ENCODE assay signal across 9 cellular contexts in genomic region chr1:26281091-26281958, GRCh38. TPM values are rescaled to one million over a fixed set of nuclear protein-coding genes. Genes with fewer than 3 reads are reported as not detected.
A peak's percentile ranks its signal among the peaks of the same experiment; 100 is the strongest.
DNase-seq lines count a peak whose midpoint lies in the region; ATAC-seq, FAIRE-seq and TF ChIP-seq lines count a peak whose summit lies in the region.
"Had no signal": no experiment of that assay in that cellular context is flagged by ENCODE, and none has a peak within 500 bp of the region (broad histone marks: within the 10 kb centered on the region; RNA-seq: fewer than 3 reads in every experiment).

No MANE protein-coding gene starts in this region.

- H3K4me1 ChIP-seq in ACC112 (ENCODE audit: control insufficient read depth, insufficient read depth, low read length, unreplicated experiment) (peaks cover 87% of the 10 kb centered on the region), GM12878 (ENCODE audit: control insufficient read depth, insufficient read depth, low read length) (peaks cover 52% of the 10 kb centered on the region), mesenchymal stem cell (ENCODE audit: control insufficient read depth, insufficient read depth, low read depth, low read length) (peaks cover 51% of the 10 kb centered on the region)

- no peak overlapping the region for H3K23ac ChIP-seq in mesenchymal stem cell (ENCODE audit: low read length in 2 of 2)

- CTCF ChIA-PET in GM12878 (lab: Yijun Ruan, JAX): interaction anchor here (1.6 to 18.0 kb wide), 5 partner anchors 7 to 135 kb away, joined by 8 to 879 read pairs (median 68); partner anchors contain the start of genes CD52 and CEP85

- H3K9me3 ChIP-seq in GM12878 (replicated peaks; ENCODE audit: control insufficient read depth, insufficient read depth, low read length) (no peaks in the 10 kb centered on the region), mesenchymal stem cell (ENCODE audit: control insufficient read depth, low read length) (no peaks in the 10 kb centered on the region)

- SMC1A ChIA-PET in GM12878 (lab: Charles Lee; ENCODE audit: uncharacterized antibody, unreplicated experiment): interaction anchor here (2.6 to 9.1 kb wide), 2 partner anchors 7 to 39 kb away, joined by 18 to 119 read pairs; partner anchors contain the start of gene CD52

- RAD21 ChIA-PET in GM12878 (lab: Charles Lee; ENCODE audit: unreplicated experiment): interaction anchor here (1.0 to 8.9 kb wide), 5 partner anchors 26 to 135 kb away, joined by 3 to 113 read pairs (median 3); partner anchors contain the start of gene CD52

- H3K36me3 ChIP-seq in ACC112 (ENCODE audit: insufficient read depth, low read length) (peaks cover 10% of the 10 kb centered on the region; the same call in 1 of the 2 replicates), GM12878 (ENCODE audit: control insufficient read depth in 2 of 2, insufficient read depth in 2 of 2, low read length in 1 of 2) (peaks cover 14 to 15% of the 10 kb centered on the region in 2 experiments), mesenchymal stem cell (ENCODE audit: control insufficient read depth in 1 of 2, insufficient read depth in 2 of 2, low read depth in 1 of 2, low read length in 2 of 2) (peaks cover 34 to 44% of the 10 kb centered on the region in 2 experiments)

- H3K79me1 ChIP-seq in mesenchymal stem cell (replicated peaks; ENCODE audit: low read length, poor library complexity, severe bottlenecking): peaks cover 21% of the 10 kb centered on the region

- no peak overlapping the region for H2BK120ac ChIP-seq in mesenchymal stem cell (ENCODE audit: low read depth, low read length)

- H4K20me1 ChIP-seq in GM12878 (ENCODE audit: control insufficient read depth, insufficient read depth): no peaks in the 10 kb centered on the region

- no peak overlapping the region for H2BK5ac ChIP-seq in mesenchymal stem cell (ENCODE audit: low read depth, low read length, poor library complexity, severe bottlenecking)

- H3K4ac ChIP-seq in mesenchymal stem cell (ENCODE audit: low read depth in 1 of 2, low read length in 2 of 2): peak overlapping the region in 1 of 2 experiments; percentile 42

- H3K79me2 ChIP-seq in ACC112 (ENCODE audit: control insufficient read depth, insufficient read depth, low read length, unreplicated experiment) (peaks cover 40% of the 10 kb centered on the region), GM12878 (ENCODE audit: control insufficient read depth, insufficient read depth, low read length) (peaks cover 26% of the 10 kb centered on the region)

- TF ChIP-seq CTCF in HFF-Myc (IDR thresholded peaks at IDR 0.05; ENCODE audit: low read depth, low read length, missing control alignments) (no peak), GM12878 (IDR thresholded peaks at IDR 0.05 in 2 of 3, conservative IDR thresholded peaks at IDR 0.05 in 1 of 3; ENCODE audit: control insufficient read depth in 2 of 3, extremely low read depth in 1 of 3, insufficient read depth in 1 of 3, low read depth in 3 of 3, low read length in 3 of 3) (no peak)

- H2BK15ac ChIP-seq in mesenchymal stem cell (ENCODE audit: low read depth, poor library complexity, severe bottlenecking): no peak overlapping the region

- no peak for ATAC-seq in GM12878
- no peak for ATAC-seq in HG02571 (IDR thresholded peaks at IDR 0.05; ENCODE audit: unreplicated experiment)

- in situ Hi-C loops in GM12878 (cut with MboI): no loop called here

- BruUV-seq in GM12878 (replicated peaks; lab: Mats Ljungman, UMichigan): TSS peak; percentile 88

- no peak overlapping the region for H4K91ac ChIP-seq in mesenchymal stem cell (ENCODE audit: low read length)

- 84% methylated on average over 4 of the region's 5 CpGs for WGBS in GM12878 (ENCODE audit: insufficient coverage, insufficient replicate concordance, low lambda C conversion rate, missing lambda C conversion rate)
- WGBS in mesenchymal stem cell: 89% methylated on average over 5 of the region's 5 CpGs

- H3K27me3 ChIP-seq in ACC112 (ENCODE audit: insufficient read depth, low read length): no peaks in the 10 kb centered on the region
- H3K27me3 ChIP-seq in GM12878 (replicated peaks in 1 of 2; ENCODE audit: control insufficient read depth in 2 of 2, insufficient read depth in 2 of 2, low read length in 1 of 2): no peaks in the 10 kb centered on the region
- no peaks in the 10 kb centered on the region for H3K27me3 ChIP-seq in mesenchymal stem cell (ENCODE audit: control insufficient read depth in 1 of 2, insufficient read depth in 1 of 2, low read length in 2 of 2)

- H3K18ac ChIP-seq in mesenchymal stem cell (ENCODE audit: low read depth in 1 of 2, low read length in 2 of 2): peak overlapping the region in 1 of 2 experiments; percentile 40

- H2AFZ ChIP-seq in ACC112 (ENCODE audit: low read length, unreplicated experiment) (no peak overlapping the region), GM12878 (ENCODE audit: control insufficient read depth, low read depth, low read length) (no peak overlapping the region), mesenchymal stem cell (ENCODE audit: low read depth, low read length) (no peak overlapping the region)

- H4K8ac ChIP-seq in mesenchymal stem cell (ENCODE audit: low read length): peak overlapping the region; percentile 16

- H3K4me2 ChIP-seq in GM12878 (ENCODE audit: control insufficient read depth, insufficient read depth) (peak overlapping the region; percentile 98), mesenchymal stem cell (ENCODE audit: low read length, poor library complexity, severe bottlenecking) (peak overlapping the region; percentile 37)

- POLR2A ChIA-PET in GM12878 (lab: Charles Lee): interaction anchor here (0.6 to 2.0 kb wide), 4 partner anchors 34 to 46 kb away, joined by 3 to 11 read pairs (median 4); partner anchors contain the start of gene CD52

- peak overlapping the region; percentile 90 for H3K4me3 ChIP-seq in ACC112 (ENCODE audit: low read depth, low read length)
- H3K4me3 ChIP-seq in HFF-Myc (replicated peaks; ENCODE audit: low read depth, low read length): peak overlapping the region; percentile 69
- peak overlapping the region; percentile 88; the same call in 1 of the 2 replicates for H3K4me3 ChIP-seq in GM12878
- peak overlapping the region in 1 of 2 experiments; percentile 92 for H3K4me3 ChIP-seq in mesenchymal stem cell (ENCODE audit: insufficient read depth in 1 of 2, low read depth in 1 of 2, low read length in 2 of 2)

- peak overlapping the region in 1 of 2 experiments; percentile 84 for H3K14ac ChIP-seq in mesenchymal stem cell (ENCODE audit: low read length in 2 of 2)

- FAIRE-seq in GM12878 (lab: Jason Lieb, UNC): no peak
- no peak for FAIRE-seq in GM19239 (lab: Jason Lieb, UNC)

- peak overlapping the region; percentile 91 for H3K9ac ChIP-seq in GM12878 (ENCODE audit: control insufficient read depth, insufficient read depth, low read length)
- H3K9ac ChIP-seq in mesenchymal stem cell (ENCODE audit: low read length): peak overlapping the region; percentile 84

- H2BK12ac ChIP-seq in mesenchymal stem cell (ENCODE audit: low read length in 2 of 2): peak overlapping the region in 1 of 2 experiments; percentile 74

- H3K27ac ChIP-seq in ACC112 (ENCODE audit: low read depth, low read length): peak overlapping the region; percentile 89
- no peak overlapping the region for H3K27ac ChIP-seq in GM12878 (ENCODE audit: control insufficient read depth, insufficient read depth)
- no peak overlapping the region for H3K27ac ChIP-seq in mesenchymal stem cell (ENCODE audit: low read length, poor library complexity, severe bottlenecking)

- DNase-seq in HFF-Myc (ENCODE audit: extremely low read depth, low read depth): no peak
- DNase-seq in GM12878 (ENCODE audit: low read depth, low spot score): no peak
- no peak for DNase-seq in mesenchymal stem cell
- DNase-seq in amygdala (lab: John Stamatoyannopoulos, UW): no peak
- no peak for DNase-seq in stimulated activated naive CD4-positive, alpha-beta T cell treated with Interleukin-2 at 50 U/mL for 16 hours (lab: John Stamatoyannopoulos, UW)
- DNase-seq in GM19239 (ENCODE audit: insufficient read length, low spot score): no peak
- DNase-seq: NCI-H1105 had no signal

- intact Hi-C loops in GM12878 (cut with micrococcal nuclease; ENCODE audit: unreplicated experiment): no loop called here

- no peak for TF ChIP-seq RAD21 in GM12878 (IDR thresholded peaks at IDR 0.05; ENCODE audit: insufficient read depth, low read depth, low read length)

- no peak for TF ChIP-seq EP300 in GM12878 (IDR thresholded peaks at IDR 0.05; ENCODE audit: borderline replicate concordance in 1 of 2, control insufficient read depth in 1 of 2, low read depth in 2 of 2, low read length in 2 of 2)

- TF ChIP-seq POLR2A in GM12878 (IDR thresholded peaks at IDR 0.05; ENCODE audit: low read depth, low read length): 0 out of 2 replicates have a peak, but pooled peaks have one; percentile 47

- peak overlapping the region; percentile 14 for H2AK5ac ChIP-seq in mesenchymal stem cell (ENCODE audit: low read length, severe bottlenecking)

RNA-seq across cellular contexts. Expression of gene SH3BGRL3, which starts 1.4 kb away (rescaled TPM):
- total RNA-seq in GM12878 (2013; cell fraction: nucleolus; rRNA removed): 9.0 and 9.9 TPM in 2 replicates
- total RNA-seq in GM12878 (2014; rRNA removed) (42.6 and 52.9 TPM in 2 replicates), GM12878 (2014; rRNA removed; fragmentation: Illumina TruSeq; extraction: Trizol) (45.9 and 46.9 TPM in 2 replicates), GM12878 (2021) (111 and 116 TPM in 2 replicates)
- polyA plus RNA-seq in GM12878 (2011; ENCODE audit: low read depth): 29.9 TPM
- polyA plus RNA-seq in GM12878 (2011; rRNA removed) (26.3 and 39.7 TPM in 2 replicates), GM12878 (2014; fragmentation: Illumina TruSeq; extraction: Trizol) (95.2 and 135 TPM in 2 replicates), GM12878 (2014; fragmentation: Nextera tagmentation; extraction: Ambion mirVana) (100 to 1,000 TPM; 121 to 129 TPM), GM12878 (2014; rRNA removed) (42.3 and 57.1 TPM in 2 replicates), GM12878 (2016; fragmentation: Nextera tagmentation; extraction: Ambion mirVana) (100 to 1,000 TPM; 344 to 390 TPM)
- 57.0 and 59.2 TPM in 2 replicates for polyA plus RNA-seq in GM12878 (2011; cell fraction: cytosol; rRNA removed)
- polyA plus RNA-seq in GM12878 (2011; cell fraction: nucleus; rRNA removed): 25.2 and 28.2 TPM in 2 replicates
- 86.2 and 109 TPM in 2 replicates for polyA plus RNA-seq in GM12878 (2012)
- 52.7 and 67.7 TPM in 2 replicates for polyA minus RNA-seq in GM12878 (2011; rRNA and poly(A)+ RNA removed)
- 38.8 and 41.6 TPM in 2 replicates for polyA minus RNA-seq in GM12878 (2011; cell fraction: cytosol; rRNA and poly(A)+ RNA removed)
- polyA minus RNA-seq in GM12878 (2011; cell fraction: nucleus; rRNA and poly(A)+ RNA removed): 19.5 and 27.3 TPM in 2 replicates
- polyA plus RNA-seq in mesenchymal stem cell (2013, experiment 1 of 2): 416 TPM
- 422 TPM for polyA plus RNA-seq in mesenchymal stem cell (2013, experiment 2 of 2)

RNA-seq across cellular contexts. Expression of gene UBXN11, which starts 25.1 kb away (rescaled TPM):
- 18.9 and 19.6 TPM in 2 replicates for total RNA-seq in GM12878 (2013; cell fraction: nucleolus; rRNA removed)
- total RNA-seq in GM12878 (2014; rRNA removed) (8.1 and 8.5 TPM in 2 replicates), GM12878 (2014; rRNA removed; fragmentation: Illumina TruSeq; extraction: Trizol) (5.7 and 6.2 TPM in 2 replicates), GM12878 (2021) (16.8 and 19.3 TPM in 2 replicates)
- 5.8 TPM for polyA plus RNA-seq in GM12878 (2011; ENCODE audit: low read depth)
- polyA plus RNA-seq in GM12878 (2011; rRNA removed) (7.6 and 10.8 TPM in 2 replicates), GM12878 (2014; fragmentation: Illumina TruSeq; extraction: Trizol) (3.5 and 8.1 TPM in 2 replicates), GM12878 (2014; fragmentation: Nextera tagmentation; extraction: Ambion mirVana) (1 to 10 TPM in 1 of 2 experiments, under 1 TPM in 1; 0.32 to 1.2 TPM), GM12878 (2014; rRNA removed) (24.3 and 26.5 TPM in 2 replicates), GM12878 (2016; fragmentation: Nextera tagmentation; extraction: Ambion mirVana) (10 to 100 TPM; 27.7 to 34.4 TPM)
- 13.3 and 16.3 TPM in 2 replicates for polyA plus RNA-seq in GM12878 (2011; cell fraction: cytosol; rRNA removed)
- 80.9 and 89.2 TPM in 2 replicates for polyA plus RNA-seq in GM12878 (2011; cell fraction: nucleus; rRNA removed)
- 10.6 and 12.1 TPM in 2 replicates for polyA plus RNA-seq in GM12878 (2012)
- polyA minus RNA-seq in GM12878 (2011; rRNA and poly(A)+ RNA removed): 7.2 and 7.5 TPM in 2 replicates
- 3.2 and 3.9 TPM in 2 replicates for polyA minus RNA-seq in GM12878 (2011; cell fraction: cytosol; rRNA and poly(A)+ RNA removed)
- 11.2 and 14.9 TPM in 2 replicates for polyA minus RNA-seq in GM12878 (2011; cell fraction: nucleus; rRNA and poly(A)+ RNA removed)
- polyA plus RNA-seq in mesenchymal stem cell (2013, experiment 1 of 2): 8.0 TPM
- polyA plus RNA-seq in mesenchymal stem cell (2013, experiment 2 of 2): 8.1 TPM

RNA-seq across cellular contexts. Expression of gene CD52, which starts 36.4 kb away (rescaled TPM):
- 30.6 and 34.5 TPM in 2 replicates for total RNA-seq in GM12878 (2013; cell fraction: nucleolus; rRNA removed)
- total RNA-seq in GM12878 (2014; rRNA removed): 237 and 262 TPM in 2 replicates
- 637 and 673 TPM in 2 replicates for total RNA-seq in GM12878 (2014; rRNA removed; fragmentation: Illumina TruSeq; extraction: Trizol)
- total RNA-seq in GM12878 (2021): 291 and 301 TPM in 2 replicates
- 736 TPM for polyA plus RNA-seq in GM12878 (2011; ENCODE audit: low read depth)
- 453 and 508 TPM in 2 replicates for polyA plus RNA-seq in GM12878 (2011; rRNA removed)
- polyA plus RNA-seq in GM12878 (2011; cell fraction: cytosol; rRNA removed): 356 and 918 TPM in 2 replicates
- polyA plus RNA-seq in GM12878 (2011; cell fraction: nucleus; rRNA removed): 146 and 442 TPM in 2 replicates
- polyA plus RNA-seq in GM12878 (2012): 451 and 734 TPM in 2 replicates
- polyA plus RNA-seq in GM12878 (2014; fragmentation: Illumina TruSeq; extraction: Trizol): 882 and 1,118 TPM in 2 replicates
- 1,000 to 10,000 TPM; 2,664 to 2,736 TPM for polyA plus RNA-seq in GM12878 (2014; fragmentation: Nextera tagmentation; extraction: Ambion mirVana)
- 488 and 610 TPM in 2 replicates for polyA plus RNA-seq in GM12878 (2014; rRNA removed)
- polyA plus RNA-seq in GM12878 (2016; fragmentation: Nextera tagmentation; extraction: Ambion mirVana): 100 to 1,000 TPM; 382 to 390 TPM
- polyA minus RNA-seq in GM12878 (2011; rRNA and poly(A)+ RNA removed): 113 and 183 TPM in 2 replicates
- 30.9 and 34.6 TPM in 2 replicates for polyA minus RNA-seq in GM12878 (2011; cell fraction: cytosol; rRNA and poly(A)+ RNA removed)
- 33.2 and 36.3 TPM in 2 replicates for polyA minus RNA-seq in GM12878 (2011; cell fraction: nucleus; rRNA and poly(A)+ RNA removed)
- polyA plus RNA-seq in mesenchymal stem cell (2013, experiment 1 of 2): 0.26 TPM
- not detected for polyA plus RNA-seq in mesenchymal stem cell (2013, experiment 2 of 2)

RNA-seq across cellular contexts. Expression of gene CEP85, which starts 47.3 kb away (rescaled TPM):
- 36.6 and 44.3 TPM in 2 replicates for total RNA-seq in GM12878 (2013; cell fraction: nucleolus; rRNA removed)
- total RNA-seq in GM12878 (2014; rRNA removed): 22.1 and 22.2 TPM in 2 replicates
- 22.2 and 22.8 TPM in 2 replicates for total RNA-seq in GM12878 (2014; rRNA removed; fragmentation: Illumina TruSeq; extraction: Trizol)
- 17.9 and 20.9 TPM in 2 replicates for total RNA-seq in GM12878 (2021)
- polyA plus RNA-seq in GM12878 (2011; ENCODE audit: low read depth): 5.5 TPM
- 22.9 and 26.8 TPM in 2 replicates for polyA plus RNA-seq in GM12878 (2011; rRNA removed)
- 21.4 and 25.6 TPM in 2 replicates for polyA plus RNA-seq in GM12878 (2011; cell fraction: cytosol; rRNA removed)
- 60.9 and 63.0 TPM in 2 replicates for polyA plus RNA-seq in GM12878 (2011; cell fraction: nucleus; rRNA removed)
- 7.1 and 10.8 TPM in 2 replicates for polyA plus RNA-seq in GM12878 (2012)
- 20.4 and 24.5 TPM in 2 replicates for polyA plus RNA-seq in GM12878 (2014; fragmentation: Illumina TruSeq; extraction: Trizol)
- polyA plus RNA-seq in GM12878 (2014; fragmentation: Nextera tagmentation; extraction: Ambion mirVana): 1 to 10 TPM; 8.4 to 8.6 TPM
- polyA plus RNA-seq in GM12878 (2014; rRNA removed): 23.5 and 25.7 TPM in 2 replicates
- 10 to 100 TPM; 17.5 to 19.6 TPM for polyA plus RNA-seq in GM12878 (2016; fragmentation: Nextera tagmentation; extraction: Ambion mirVana)
- 26.6 and 31.3 TPM in 2 replicates for polyA minus RNA-seq in GM12878 (2011; rRNA and poly(A)+ RNA removed)
- polyA minus RNA-seq in GM12878 (2011; cell fraction: cytosol; rRNA and poly(A)+ RNA removed): 6.5 and 6.7 TPM in 2 replicates
- polyA minus RNA-seq in GM12878 (2011; cell fraction: nucleus; rRNA and poly(A)+ RNA removed): 21.0 and 25.4 TPM in 2 replicates
- polyA plus RNA-seq in mesenchymal stem cell (2013, experiment 1 of 2): 5.2 TPM
- polyA plus RNA-seq in mesenchymal stem cell (2013, experiment 2 of 2): 5.4 TPM
